ENCODE assay signal across 25 cellular contexts in the genomic region with DNA sequence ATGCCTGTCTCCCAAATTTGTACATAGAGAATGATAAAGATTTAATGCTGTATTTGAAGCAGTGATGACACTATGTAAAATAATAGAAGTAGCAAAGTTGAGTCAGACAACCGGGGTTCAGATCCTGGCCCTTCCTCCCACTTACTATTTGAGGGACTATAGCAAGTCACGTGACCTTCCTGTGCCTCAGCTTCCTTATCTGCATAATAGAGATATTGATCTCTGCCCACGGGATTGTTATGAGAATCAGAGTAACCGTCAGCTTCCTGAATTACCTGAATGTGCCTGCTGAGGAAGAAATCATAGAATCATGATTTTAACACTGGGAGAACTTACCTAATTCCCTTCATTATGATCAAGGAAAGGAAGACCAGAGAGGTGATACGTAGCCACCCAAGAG. TPM values are rescaled to one million over a fixed set of nuclear protein-coding genes. Genes with fewer than 3 reads are reported as not detected.
DNase-seq lines count a peak whose midpoint lies in the region; ATAC-seq and TF ChIP-seq lines count a peak whose summit lies in the region.
"Had no signal": no experiment of that assay in that cellular context is flagged by ENCODE, and none has a peak within 500 bp of the region (broad histone marks: within the 10 kb centered on the region; RNA-seq: fewer than 3 reads in every experiment).

No MANE protein-coding gene starts in this region.

- H3K27ac ChIP-seq in angular gyrus (ENCODE audit: low read depth, low read length): peak overlapping the region; percentile 29
- peak overlapping the region; percentile 61 for H3K27ac ChIP-seq in temporal lobe (ENCODE audit: low read depth, low read length)
- no peak overlapping the region for H3K27ac ChIP-seq in tibial artery
- H3K27ac ChIP-seq: 22Rv1, C4-2B had no signal

- H3K9me3 Mint-ChIP-seq in activated CD4-positive, alpha-beta T cell treated with anti-CD3 and anti-CD28 coated beads for 36 hours (ENCODE audit: low read depth): no peaks in the 10 kb centered on the region
- no peaks in the 10 kb centered on the region for H3K9me3 Mint-ChIP-seq in effector memory CD8-positive, alpha-beta T cell
- H3K9me3 Mint-ChIP-seq: CD8-positive, alpha-beta T cell; HFFc6 had no signal

- peak overlapping the region; percentile 17 for H3K27ac Mint-ChIP-seq in activated CD4-positive, alpha-beta T cell treated with anti-CD3 and anti-CD28 coated beads for 36 hours
- H3K27ac Mint-ChIP-seq in effector memory CD8-positive, alpha-beta T cell: peak overlapping the region; percentile 36 to 66
- H3K27ac Mint-ChIP-seq: B cell, HFFc6 had no signal

- no peaks in the 10 kb centered on the region for H3K27me3 Mint-ChIP-seq in activated CD4-positive, alpha-beta T cell treated with anti-CD3 and anti-CD28 coated beads for 36 hours
- no peaks in the 10 kb centered on the region for H3K27me3 Mint-ChIP-seq in effector memory CD8-positive, alpha-beta T cell
- H3K27me3 Mint-ChIP-seq: B cell had no signal

- H3K36me3 Mint-ChIP-seq in activated CD4-positive, alpha-beta T cell treated with anti-CD3 and anti-CD28 coated beads for 36 hours (ENCODE audit: low read depth): peaks cover 6% of the 10 kb centered on the region
- peaks cover 13% of the 10 kb centered on the region for H3K36me3 Mint-ChIP-seq in effector memory CD8-positive, alpha-beta T cell (ENCODE audit: insufficient read depth)

- H3K36me3 ChIP-seq in tibial artery: peaks cover 0 to 10% (median 0%) of the 10 kb centered on the region in 3 donors
- H3K36me3 ChIP-seq: HAP-1 had no signal

- no peaks in the 10 kb centered on the region for H3K27me3 ChIP-seq in tibial artery

- intact Hi-C loops in activated CD4-positive, alpha-beta T cell treated with anti-CD3 and anti-CD28 coated beads for 36 hours (cut with DNase I, micrococcal nuclease): loop anchor here in 1 of 2 experiments (5.0 kb wide), 1 partner anchor 91 kb away; no protein-coding TSS in a partner anchor
- intact Hi-C loops in tibial artery (cut with DNase I; ENCODE audit: low total_unique reads): loop anchor here (10.0 kb wide), 2 partner anchors 98 to 398 kb away; no protein-coding TSS in a partner anchor

- peaks cover 0 to 12% (median 5%) of the 10 kb centered on the region in 4 donors for H3K4me1 ChIP-seq in tibial artery
- H3K4me1 ChIP-seq: Caco-2, HAP-1 had no signal

- ATAC-seq in activated CD4-positive, alpha-beta T cell treated with anti-CD3 and anti-CD28 coated beads for 36 hours: no peak
- no peak for ATAC-seq in effector memory CD8-positive, alpha-beta T cell (replicated peaks)
- ATAC-seq: CD8-positive, alpha-beta T cell had no signal

- DNase-seq in activated CD4-positive, alpha-beta T cell treated with anti-CD3 and anti-CD28 coated beads for 36 hours: no peak
- DNase-seq in activated CD4-positive, alpha-beta T cell treated with anti-CD3 and anti-CD28 coated beads for 4 hours: no peak
- DNase-seq in effector memory CD8-positive, alpha-beta T cell: no peak
- DNase-seq in tibial artery (no peak), EL (no peak)
- DNase-seq: Caco-2; CD8-positive, alpha-beta T cell; GDM1; GOT3; HFFc6; KG1; MM.1S; NCI-H1694; NCI-H2081; NCI-H2227 treated with DMSO at 0.1 percent for 48 hours; NCI-H510A; NCI-H69; Right ventricle myocardium superior; RPMI8226 had no signal

- H3K4me3 Mint-ChIP-seq in activated CD4-positive, alpha-beta T cell treated with anti-CD3 and anti-CD28 coated beads for 36 hours: no peak overlapping the region
- H3K4me3 Mint-ChIP-seq in effector memory CD8-positive, alpha-beta T cell: no peak overlapping the region
- H3K4me3 Mint-ChIP-seq: B cell; CD8-positive, alpha-beta T cell; HFFc6 had no signal

- H3K9me3 ChIP-seq in tibial artery: no peaks in the 10 kb centered on the region
- H3K9me3 ChIP-seq: Caco-2, HAP-1 had no signal

- no peak for TF ChIP-seq CTCF in tibial artery (IDR thresholded peaks at IDR 0.05)

- H3K4me1 Mint-ChIP-seq in activated CD4-positive, alpha-beta T cell treated with anti-CD3 and anti-CD28 coated beads for 36 hours: peaks cover 29% of the 10 kb centered on the region
- peaks cover 26 to 30% of the 10 kb centered on the region in 2 donors for H3K4me1 Mint-ChIP-seq in effector memory CD8-positive, alpha-beta T cell (ENCODE audit: low read depth in 2 of 2)

- no peak overlapping the region for H3K4me3 ChIP-seq in tibial artery
- H3K4me3 ChIP-seq: HAP-1 had no signal

- POLR2A ChIA-PET in activated CD4-positive, alpha-beta T cell treated with anti-CD3 and anti-CD28 coated beads for 36 hours (lab: Charles Lee): no interaction called here

- CTCF ChIA-PET in activated CD4-positive, alpha-beta T cell treated with anti-CD3 and anti-CD28 coated beads for 36 hours (lab: Charles Lee): interaction anchor here (1.4 kb wide), 1 partner anchor 10 kb away, joined by 4 read pairs; no protein-coding TSS in a partner anchor

RNA-seq across cellular contexts. Expression of a gene that starts 26.9 kb away (rescaled TPM):
- total RNA-seq in activated CD4-positive, alpha-beta T cell treated with anti-CD3 and anti-CD28 coated beads for 36 hours: 10 to 100 TPM; 14.6 to 16.4 TPM
- total RNA-seq in temporal lobe: 2.0 TPM

RNA-seq across cellular contexts. Expression of a gene that starts 42.8 kb away (rescaled TPM):
- total RNA-seq in activated CD4-positive, alpha-beta T cell treated with anti-CD3 and anti-CD28 coated beads for 36 hours: not detected
- total RNA-seq in temporal lobe: not detected
- total RNA-seq: B cell; CD8-positive, alpha-beta T cell; HFFc6 had no signal

RNA-seq across cellular contexts. Expression of a gene that starts 44.9 kb away (rescaled TPM):
- total RNA-seq in activated CD4-positive, alpha-beta T cell treated with anti-CD3 and anti-CD28 coated beads for 36 hours: under 1 TPM; 0.07 to 0.09 TPM
- total RNA-seq in temporal lobe: not detected
- total RNA-seq: B cell; Caco-2; CD8-positive, alpha-beta T cell; Right ventricle myocardium superior had no signal

Comparison
In these comparisons a context has a peak if more than half of its experiments do, and no peak if none do; other contexts are left out.
1. H3K27ac ChIP-seq: peak in angular gyrus (single experiment) and temporal lobe (single experiment); none in tibial artery (0 of 2).